8 cellular contexts compared by ENCODE assay signal in genomic region chr12:54017027-54017788, GRCh38. TPM values are rescaled to one million over a fixed set of nuclear protein-coding genes. Genes with fewer than 3 reads are reported as not detected.
DNase-seq lines count a peak whose midpoint lies in the region; ATAC-seq and TF ChIP-seq lines count a peak whose summit lies in the region.

No MANE protein-coding gene starts in this region.

- no peaks in the 10 kb centered on the region for H3K27me3 ChIP-seq in A673 (replicated peaks; ENCODE audit: insufficient read depth, low read depth, low read length, poor library complexity)

- DNase-seq in A673 (ENCODE audit: low spot score) (peak; percentile 77), NCI-H524 (lab: John Stamatoyannopoulos, UW) (peak; percentile 79 to 83), mucosa of descending colon (no peak), dedifferentiated amniotic fluid mesenchymal stem cell (ENCODE audit: extremely low spot score) (no peak), UCSD-AML1 (lab: John Stamatoyannopoulos, UW; ENCODE audit: unreplicated experiment) (no peak)
- no peak for DNase-seq in central memory CD8-positive, alpha-beta T cell (ENCODE audit: low spot score in 2 of 2)

- TF ChIP-seq CTCF in A673 (conservative IDR thresholded peaks at IDR 0.05; ENCODE audit: low read depth, low read length) (no peak; the same call in 1 of the 2 replicates), mucosa of descending colon (IDR thresholded peaks at IDR 0.05) (no peak)

- intact Hi-C loops in A673 (cut with micrococcal nuclease; ENCODE audit: unreplicated experiment) (no loop called here), mucosa of descending colon (cut with DNase I, micrococcal nuclease) (no loop called here)

- H3K27me3 Mint-ChIP-seq in central memory CD8-positive, alpha-beta T cell: peaks cover 49% of the 10 kb centered on the region

- no peaks in the 10 kb centered on the region for H3K9me3 ChIP-seq in A673 (ENCODE audit: low read depth, low read length, poor library complexity, severe bottlenecking)
- H3K9me3 ChIP-seq in mucosa of descending colon: no peaks in the 10 kb centered on the region

- no peaks in the 10 kb centered on the region for H3K36me3 ChIP-seq in A673 (ENCODE audit: insufficient read depth, low read length, poor library complexity, severe bottlenecking)
- no peaks in the 10 kb centered on the region for H3K36me3 ChIP-seq in mucosa of descending colon (ENCODE audit: low read depth)

- H3K4me1 ChIP-seq in A673 (ENCODE audit: insufficient read depth, low read length, poor library complexity, severe bottlenecking) (peaks cover 55% of the 10 kb centered on the region), mucosa of descending colon (ENCODE audit: low read depth) (peaks cover 6% of the 10 kb centered on the region)

- H3K4me1 Mint-ChIP-seq in central memory CD8-positive, alpha-beta T cell: peaks cover 31% of the 10 kb centered on the region

- BruUV-seq in A673 (replicated peaks; lab: Mats Ljungman, UMichigan): no TSS peak

- H3K4me3 ChIP-seq in A673 (ENCODE audit: low read depth, low read length, poor library complexity, severe bottlenecking) (peak overlapping the region; percentile 68), mucosa of descending colon (no peak overlapping the region)

- H3K27ac Mint-ChIP-seq in central memory CD8-positive, alpha-beta T cell (ENCODE audit: low read depth): peak overlapping the region; percentile 83

- peaks cover 15% of the 10 kb centered on the region for H3K36me3 Mint-ChIP-seq in central memory CD8-positive, alpha-beta T cell (ENCODE audit: insufficient read depth)

- POLR2A ChIA-PET in A673 (lab: Charles Lee; ENCODE audit: low non-redundant PET): interaction anchor here (0.6 to 0.7 kb wide), 4 partner anchors 37 to 193 kb away, joined by 3 to 24 read pairs (median 4); partner anchors contain the start of gene HOXC4

- H3K27ac ChIP-seq in A673 (ENCODE audit: low read depth, low read length, poor library complexity, severe bottlenecking): peak overlapping the region; percentile 97

- H3K4me3 Mint-ChIP-seq in central memory CD8-positive, alpha-beta T cell: peak overlapping the region; percentile 81

- no peaks in the 10 kb centered on the region for H3K9me3 Mint-ChIP-seq in central memory CD8-positive, alpha-beta T cell

- CTCF ChIA-PET in A673 (lab: Charles Lee): interaction anchor here (0.7 to 2.2 kb wide), 7 partner anchors 8 to 828 kb away, joined by 3 to 21 read pairs (median 10); partner anchors contain the start of genes HOXC10 and HOXC8

- ATAC-seq in GM18502 (IDR thresholded peaks at IDR 0.05; ENCODE audit: poor library complexity, unreplicated experiment): peak; percentile 35
- ATAC-seq in HG03045 (IDR thresholded peaks at IDR 0.05; ENCODE audit: unreplicated experiment): peak; percentile 16
- ATAC-seq in central memory CD8-positive, alpha-beta T cell (replicated peaks; ENCODE audit: extremely low read depth, poor library complexity, severe bottlenecking): peak; percentile 40
- peak; percentile 35 for ATAC-seq in mucosa of descending colon

RNA-seq across cellular contexts. Expression of gene HOXC8, which starts 8.4 kb away (rescaled TPM):
- total RNA-seq in A673 (2021) (10.9 and 11.1 TPM in 2 replicates), mucosa of descending colon (not detected)

RNA-seq across cellular contexts. Expression of gene HOXC6, which starts 11.0 kb away (rescaled TPM):
- total RNA-seq in A673 (2021) (20.8 and 22.3 TPM in 2 replicates), mucosa of descending colon (under 1 TPM in 2 of 3 donors, not detected in 1; 0.22 to 0.32 TPM)

RNA-seq across cellular contexts. Expression of gene HOXC5, which starts 15.6 kb away (rescaled TPM):
- total RNA-seq in A673 (2021) (1.6 and 1.9 TPM in 2 replicates), mucosa of descending colon (not detected)

RNA-seq across cellular contexts. Expression of gene HOXC9, which starts 17.2 kb away (rescaled TPM):
- 21.1 and 22.3 TPM in 2 replicates for total RNA-seq in A673 (2021)
- total RNA-seq in mucosa of descending colon: not detected

RNA-seq across cellular contexts. Expression of gene HOXC10, which starts 32.3 kb away (rescaled TPM):
- total RNA-seq in A673 (2021) (27.8 and 30.4 TPM in 2 replicates), mucosa of descending colon (not detected)

Comparison
In these comparisons a context has a peak if more than half of its experiments do, and no peak if none do; other contexts are left out.
1. DNase-seq: peak in A673 (single experiment) and NCI-H524 (2 of 2); none in central memory CD8-positive, alpha-beta T cell (0 of 2), mucosa of descending colon (0 of 3), dedifferentiated amniotic fluid mesenchymal stem cell (single experiment) and UCSD-AML1 (single experiment).
2. RNA of gene HOXC8, which starts 8.4 kb away (total RNA-seq): 10.9 to 11.1 TPM in A673; not detected in mucosa of descending colon; every median in the first group is over 10 times any median in the second.
3. RNA of gene HOXC6, which starts 11.0 kb away (total RNA-seq): 20.8 to 22.3 TPM in A673; 0.22 to 0.32 TPM in mucosa of descending colon; every median in the first group is over 10 times any median in the second.
4. Peak in every context shown above with its lines, with median percentiles within 50 percentile points of each other: ATAC-seq.